Comparison of ENCODE assay signal across 23 cellular contexts in the genomic region with DNA sequence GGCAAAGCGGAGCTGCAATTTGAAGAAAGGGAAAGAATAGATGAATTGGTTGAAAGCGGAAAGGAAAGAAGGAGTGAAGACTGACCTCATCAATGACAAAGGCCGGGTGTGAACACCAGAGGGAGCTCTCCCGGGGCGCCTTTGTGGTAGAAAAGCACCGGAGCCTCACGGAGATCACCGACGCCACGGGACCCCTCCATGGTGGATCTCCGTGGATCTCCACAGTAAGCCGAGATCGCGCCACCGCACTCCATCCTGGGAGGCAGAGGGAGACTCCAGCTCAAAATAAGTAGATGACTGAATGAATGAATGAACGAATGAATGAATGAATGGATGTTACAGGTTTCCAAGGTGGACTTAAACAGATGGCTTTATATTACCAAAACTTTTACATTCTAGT. TPM values are rescaled to one million over a fixed set of nuclear protein-coding genes. Genes with fewer than 3 reads are reported as not detected.
DNase-seq lines count a peak whose midpoint lies in the region; ATAC-seq, FAIRE-seq and TF ChIP-seq lines count a peak whose summit lies in the region.
"Had no signal": no experiment of that assay in that cellular context is flagged by ENCODE, and none has a peak within 500 bp of the region (broad histone marks: within the 10 kb centered on the region; RNA-seq: fewer than 3 reads in every experiment).

No MANE protein-coding gene starts in this region.

- H3K27me3 ChIP-seq in SK-N-SH (ENCODE audit: insufficient read depth), result no peaks in the 10 kb centered on the region
- H3K27me3 ChIP-seq in K562 (ENCODE audit: control insufficient read depth in 2 of 2, insufficient read depth in 2 of 2, low read length in 2 of 2), result no peaks in the 10 kb centered on the region
- H3K27me3 ChIP-seq in neural progenitor cell, result no peaks in the 10 kb centered on the region
- no peaks in the 10 kb centered on the region for H3K27me3 ChIP-seq in Caco-2 (replicated peaks; ENCODE audit: control insufficient read depth, insufficient read depth, low read length)
- H3K27me3 ChIP-seq: adrenal gland, suprapubic skin, uterus had no signal

- peaks cover 2% of the 10 kb centered on the region for H3K27me3 Mint-ChIP-seq in neural progenitor cell (ENCODE audit: insufficient read depth, low read depth)
- no peaks in the 10 kb centered on the region for H3K27me3 Mint-ChIP-seq in activated naive CD8-positive, alpha-beta T cell treated with anti-CD3 and anti-CD28 coated beads for 36 hours
- H3K27me3 Mint-ChIP-seq in Caco-2 (ENCODE audit: insufficient read depth, unreplicated experiment), result no peaks in the 10 kb centered on the region
- H3K27me3 Mint-ChIP-seq: B cell had no signal

- H4K20me1 ChIP-seq in SK-N-SH (ENCODE audit: insufficient read depth) (no peaks in the 10 kb centered on the region), K562 (replicated peaks; ENCODE audit: control insufficient read depth, insufficient read depth, low read length) (no peaks in the 10 kb centered on the region), neural progenitor cell (ENCODE audit: low read depth) (no peaks in the 10 kb centered on the region)

- no peaks in the 10 kb centered on the region for H3K9me2 ChIP-seq in SK-N-SH

- H3K9me3 Mint-ChIP-seq in neural progenitor cell (peaks cover 4% of the 10 kb centered on the region), Caco-2 (ENCODE audit: unreplicated experiment) (no peaks in the 10 kb centered on the region)
- H3K9me3 Mint-ChIP-seq in activated naive CD8-positive, alpha-beta T cell treated with anti-CD3 and anti-CD28 coated beads for 36 hours, result no peaks in the 10 kb centered on the region
- H3K9me3 Mint-ChIP-seq: nephron; stimulated activated effector memory CD8-positive, alpha-beta T cell treated with anti-CD3 and anti-CD28 coated beads, Interleukin-12 subunit alpha, Interleukin-12 subunit beta, amount 100 ng/mL, for 72 hours; T-helper 1 cell treated with Interleukin-12 subunit alpha and Interleukin-12 subunit beta and Interleukin-4 antibody, amounts not matched to agents 30 μg/mL and 1 μg/mL, for 36 hours had no signal

- no peaks in the 10 kb centered on the region for H3K4me1 ChIP-seq in SK-N-SH (ENCODE audit: control insufficient read depth in 1 of 2, insufficient read depth in 2 of 2, low read depth in 1 of 2, low read length in 1 of 2)
- no peaks in the 10 kb centered on the region; a peak in 1 of 5 replicates for H3K4me1 ChIP-seq in K562 (replicated peaks in 1 of 2; ENCODE audit: control insufficient read depth in 2 of 2, insufficient read depth in 2 of 2, low read length in 2 of 2)
- H3K4me1 ChIP-seq in neural progenitor cell, result peaks cover 5% of the 10 kb centered on the region
- no peaks in the 10 kb centered on the region for H3K4me1 ChIP-seq in Caco-2
- H3K4me1 ChIP-seq: adrenal gland, HAP-1, suprapubic skin, uterus had no signal

- no peak overlapping the region for H3K27ac Mint-ChIP-seq in neural progenitor cell
- H3K27ac Mint-ChIP-seq in activated naive CD8-positive, alpha-beta T cell treated with anti-CD3 and anti-CD28 coated beads for 36 hours, result no peak overlapping the region
- no peak overlapping the region for H3K27ac Mint-ChIP-seq in Caco-2 (ENCODE audit: unreplicated experiment)
- H3K27ac Mint-ChIP-seq: B cell; nephron; stimulated activated effector memory CD8-positive, alpha-beta T cell treated with anti-CD3 and anti-CD28 coated beads, Interleukin-12 subunit alpha, Interleukin-12 subunit beta, amount 100 ng/mL, for 72 hours; T-helper 1 cell treated with Interleukin-12 subunit alpha and Interleukin-12 subunit beta and Interleukin-4 antibody, amounts not matched to agents 30 μg/mL and 1 μg/mL, for 36 hours had no signal

- TF ChIP-seq RAD21 in SK-N-SH (IDR thresholded peaks at IDR 0.05; ENCODE audit: low read length), result no peak
- no peak for TF ChIP-seq RAD21 in K562 (CRISPR knock-in tag; conservative IDR thresholded peaks at IDR 0.05 in 1 of 2, IDR thresholded peaks at IDR 0.05 in 1 of 2)

- H3K4me1 Mint-ChIP-seq in neural progenitor cell (peaks cover 6% of the 10 kb centered on the region), Caco-2 (ENCODE audit: low read depth, unreplicated experiment) (no peaks in the 10 kb centered on the region)
- peaks cover 8% of the 10 kb centered on the region for H3K4me1 Mint-ChIP-seq in activated naive CD8-positive, alpha-beta T cell treated with anti-CD3 and anti-CD28 coated beads for 36 hours
- H3K4me1 Mint-ChIP-seq: nephron had no signal

- in situ Hi-C loops in K562 (cut with MboI), result no loop called here

- H3K9me3 ChIP-seq in SK-N-SH (no peaks in the 10 kb centered on the region), K562 (replicated peaks; ENCODE audit: control insufficient read depth, insufficient read depth, low read depth, low read length) (no peaks in the 10 kb centered on the region), neural progenitor cell (ENCODE audit: low read depth) (no peaks in the 10 kb centered on the region), Caco-2 (no peaks in the 10 kb centered on the region)
- H3K9me3 ChIP-seq: adrenal gland, HAP-1, suprapubic skin, uterus had no signal

- H3K4me3 Mint-ChIP-seq in neural progenitor cell (no peak overlapping the region), Caco-2 (ENCODE audit: unreplicated experiment) (no peak overlapping the region)
- no peak overlapping the region for H3K4me3 Mint-ChIP-seq in activated naive CD8-positive, alpha-beta T cell treated with anti-CD3 and anti-CD28 coated beads for 36 hours
- H3K4me3 Mint-ChIP-seq: B cell; nephron; stimulated activated effector memory CD8-positive, alpha-beta T cell treated with anti-CD3 and anti-CD28 coated beads, Interleukin-12 subunit alpha, Interleukin-12 subunit beta, amount 100 ng/mL, for 72 hours; T-helper 1 cell treated with Interleukin-12 subunit alpha and Interleukin-12 subunit beta and Interleukin-4 antibody, amounts not matched to agents 30 μg/mL and 1 μg/mL, for 36 hours had no signal

- ATAC-seq in SK-N-SH treated with all-trans-retinoic acid at 6 μM for 48 hours (no peak), K562 (no peak), esophagus mucosa (no peak)
- ATAC-seq: left cardiac atrium; stimulated activated effector memory CD8-positive, alpha-beta T cell treated with anti-CD3 and anti-CD28 coated beads, Interleukin-12 subunit alpha, Interleukin-12 subunit beta, amount 100 ng/mL, for 72 hours had no signal

- H2AFZ ChIP-seq in SK-N-SH (ENCODE audit: low read depth), result no peak overlapping the region
- H2AFZ ChIP-seq in K562 (ENCODE audit: low read depth, low read length), result no peak overlapping the region
- H2AFZ ChIP-seq in neural progenitor cell (replicated peaks), result no peak overlapping the region

- H3F3A ChIP-seq in SK-N-SH (replicated peaks; ENCODE audit: insufficient read depth) (no peaks in the 10 kb centered on the region), neural progenitor cell (ENCODE audit: low read depth) (no peaks in the 10 kb centered on the region)

- H3K4me3 ChIP-seq in SK-N-SH (ENCODE audit: low read depth in 2 of 2, low read length in 1 of 2), result no peak overlapping the region
- no peak overlapping the region for H3K4me3 ChIP-seq in NB4 (ENCODE audit: low read depth, low read length)
- H3K4me3 ChIP-seq in K562, result no peak overlapping the region
- H3K4me3 ChIP-seq in neural progenitor cell, result no peak overlapping the region
- no peak overlapping the region for H3K4me3 ChIP-seq in Caco-2 (ENCODE audit: low read depth, low read length)
- H3K4me3 ChIP-seq: adrenal gland, HAP-1, suprapubic skin, uterus had no signal

- H3K4me2 ChIP-seq in SK-N-SH (no peak overlapping the region), K562 (ENCODE audit: insufficient read depth, low read length) (no peak overlapping the region), neural progenitor cell (no peak overlapping the region)

- POLR2A ChIA-PET in SK-N-SH (lab: Yijun Ruan, JAX) (no interaction called here), K562 (lab: Yijun Ruan, JAX) (interaction anchor here (0.8 kb wide), 1 partner anchor 10 kb away, joined by 3 read pairs; no protein-coding TSS in a partner anchor), Caco-2 (lab: Charles Lee) (no interaction called here)

- H3K9ac ChIP-seq in SK-N-SH, result no peak overlapping the region
- H3K9ac ChIP-seq in K562 (ENCODE audit: insufficient read depth in 1 of 2, low read depth in 2 of 2, low read length in 2 of 2), result no peak overlapping the region
- no peak overlapping the region for H3K9ac ChIP-seq in neural progenitor cell

- no peak for TF ChIP-seq POLR2A in NB4 (IDR thresholded peaks at IDR 0.05; ENCODE audit: extremely low read depth, insufficient read length)
- no peak for TF ChIP-seq POLR2A in K562 (conservative IDR thresholded peaks at IDR 0.05)

- TF ChIP-seq EP300 in SK-N-SH (IDR thresholded peaks at IDR 0.05; ENCODE audit: borderline replicate concordance in 1 of 2, low read depth in 1 of 2, low read length in 1 of 2) (no peak), K562 (IDR thresholded peaks at IDR 0.05; ENCODE audit: low read length) (no peak)

- H3K36me3 ChIP-seq in SK-N-SH (replicated peaks in 1 of 2; ENCODE audit: control insufficient read depth in 1 of 2, insufficient read depth in 2 of 2, low read length in 1 of 2), result no peaks in the 10 kb centered on the region
- no peaks in the 10 kb centered on the region for H3K36me3 ChIP-seq in K562 (ENCODE audit: control insufficient read depth, insufficient read depth, low read length)
- H3K36me3 ChIP-seq in neural progenitor cell, result no peaks in the 10 kb centered on the region
- no peaks in the 10 kb centered on the region; the same call in 1 of the 2 replicates for H3K36me3 ChIP-seq in Caco-2 (ENCODE audit: control insufficient read depth, insufficient read depth, low read length)
- H3K36me3 ChIP-seq: adrenal gland, HAP-1, suprapubic skin, uterus had no signal

- H3K27ac ChIP-seq in SK-N-SH (ENCODE audit: low read depth in 2 of 2, low read length in 1 of 2) (no peak overlapping the region), K562 (ENCODE audit: extremely low read depth, low read depth, low read length) (no peak overlapping the region), neural progenitor cell (no peak overlapping the region)
- H3K27ac ChIP-seq: adrenal gland, suprapubic skin, uterus had no signal

- no TSS peak for BruUV-seq in K562 (replicated peaks; lab: Mats Ljungman, UMichigan)
- BruUV-seq in Caco-2 (replicated peaks; lab: Mats Ljungman, UMichigan), result no TSS peak

- no peaks in the 10 kb centered on the region for H3K9me1 ChIP-seq in K562 (ENCODE audit: control insufficient read depth, insufficient read depth, low read length)

- intact Hi-C loops in K562 (cut with micrococcal nuclease), result no loop called here
- intact Hi-C loops in Caco-2 (cut with micrococcal nuclease; ENCODE audit: unreplicated experiment), result no loop called here

- DNase-seq in SK-N-SH (no peak), NB4 (ENCODE audit: low read depth) (no peak), K562 (ENCODE audit: extremely low read depth in 1 of 4, low spot score in 3 of 4) (no peak), neural progenitor cell (ENCODE audit: low spot score) (no peak), Caco-2 (no peak)
- DNase-seq in activated naive CD8-positive, alpha-beta T cell treated with anti-CD3 and anti-CD28 coated beads for 36 hours, result no peak
- DNase-seq: 8988T, activated gamma-delta T cell treated with Interleukin-2 at 50 U/mL for 16 hours, activated T-cell treated with anti-CD3 and anti-CD28 coated beads for 4 hours, adrenal gland, left cardiac atrium, NCI-H1105 treated with DMSO at 0.1 percent for 48 hours, NCI-H510A treated with DMSO at 0.1 percent for 48 hours, SHP77 treated with DMSO at 0.1 percent for 48 hours, uterus had no signal

- H3K36me3 Mint-ChIP-seq in neural progenitor cell (no peaks in the 10 kb centered on the region), Caco-2 (ENCODE audit: insufficient read depth, unreplicated experiment) (peaks cover 7% of the 10 kb centered on the region)
- H3K36me3 Mint-ChIP-seq in activated naive CD8-positive, alpha-beta T cell treated with anti-CD3 and anti-CD28 coated beads for 36 hours, result peaks cover 7% of the 10 kb centered on the region
- H3K36me3 Mint-ChIP-seq: stimulated activated effector memory CD8-positive, alpha-beta T cell treated with anti-CD3 and anti-CD28 coated beads, Interleukin-12 subunit alpha, Interleukin-12 subunit beta, amount 100 ng/mL, for 72 hours had no signal

- TF ChIP-seq CTCF in SK-N-SH (IDR thresholded peaks at IDR 0.05) (peak; percentile 31; the same call in 1 of the 2 replicates), NB4 (IDR thresholded peaks at IDR 0.05; ENCODE audit: low read depth, low read length) (peak; percentile 2), K562 (IDR thresholded peaks at IDR 0.05 in 2 of 3, conservative IDR thresholded peaks at IDR 0.05 in 1 of 3; ENCODE audit: insufficient read depth in 2 of 3, low read depth in 1 of 3, low read length in 3 of 3) (0 out of 6 replicates have a peak, but pooled peaks of 1 of the 3 experiments have one; percentile 35), neural progenitor cell (IDR thresholded peaks at IDR 0.05) (peak; percentile 26), Caco-2 (IDR thresholded peaks at IDR 0.05; ENCODE audit: insufficient read depth in 1 of 2, low read depth in 1 of 2, low read length in 1 of 2, severe bottlenecking in 1 of 2, unreplicated experiment in 1 of 2) (peak in 1 of 2 experiments; percentile 12)

- WGBS in SK-N-SH (ENCODE audit: low lambda C conversion rate), result 82% methylated on average over 16 of the region's 16 CpGs
- WGBS in K562 (ENCODE audit: insufficient coverage, low coverage, missing lambda C conversion rate), result 77% methylated on average over 7 of the region's 16 CpGs

- H3K79me2 ChIP-seq in SK-N-SH (ENCODE audit: insufficient read depth) (no peaks in the 10 kb centered on the region), K562 (ENCODE audit: control insufficient read depth, insufficient read depth, low read length) (no peaks in the 10 kb centered on the region), neural progenitor cell (ENCODE audit: low read depth) (no peaks in the 10 kb centered on the region)

- FAIRE-seq in K562 (lab: Jason Lieb, UNC), result no peak

- CTCF ChIA-PET in SK-N-SH (lab: Yijun Ruan, JAX), result interaction anchor here (0.9 kb wide), 1 partner anchor 15 kb away, joined by 3 read pairs; no protein-coding TSS in a partner anchor
- CTCF ChIA-PET in K562 (lab: Yijun Ruan, JAX; ENCODE audit: low intra/inter-chr PET ratio), result no interaction called here
- CTCF ChIA-PET in Caco-2 (lab: Charles Lee), result no interaction called here

RNA-seq across cellular contexts. Expression of a gene that starts 25.0 kb away (rescaled TPM):
- polyA plus RNA-seq in SK-N-SH (2012; rRNA removed) (0.31 and 0.41 TPM in 2 replicates), K562 (2011; rRNA removed) (6.8 and 8.7 TPM in 2 replicates), K562 (2014; fragmentation: Illumina TruSeq; extraction: Trizol) (9.9 and 10.5 TPM in 2 replicates), K562 (2014; fragmentation: Nextera tagmentation; extraction: Ambion mirVana) (1 to 10 TPM; 1.3 to 1.5 TPM), K562 (2014; rRNA removed) (5.1 and 6.0 TPM in 2 replicates)
- polyA plus RNA-seq in SK-N-SH (2012; cell fraction: cytosol; rRNA removed), result 0.73 and 0.84 TPM in 2 replicates
- polyA plus RNA-seq in SK-N-SH (2012; cell fraction: nucleus; rRNA removed), result 0.12 and 0.17 TPM in 2 replicates
- 2.5 and 7.3 TPM in 2 replicates for total RNA-seq in K562 (2011; cell fraction: chromatin; rRNA removed; ENCODE audit: low replicate concordance)
- 1.3 and 2.4 TPM in 2 replicates for total RNA-seq in K562 (2011; cell fraction: nucleolus; rRNA removed)
- total RNA-seq in K562 (2011; cell fraction: nucleoplasm; rRNA removed), result 4.3 and 6.6 TPM in 2 replicates
- total RNA-seq in K562 (2014; rRNA removed) (6.0 and 8.3 TPM in 2 replicates), K562 (2014; rRNA removed; fragmentation: Illumina TruSeq; extraction: Trizol) (9.1 and 9.6 TPM in 2 replicates), K562 (2015; rRNA removed; fragmentation: Illumina TruSeq; extraction: Trizol) (7.8 and 9.5 TPM in 2 replicates), K562 (2021) (5.0 and 6.6 TPM in 2 replicates), neural progenitor cell (ENCODE audit: low replicate concordance) (4.3 and 6.0 TPM in 2 replicates), esophagus mucosa (1.4 TPM), Caco-2 (2022) (14.8 and 16.1 TPM in 2 replicates)
- polyA plus RNA-seq in K562 (2011; cell fraction: cytosol; rRNA removed), result 2.9 and 4.4 TPM in 2 replicates
- polyA plus RNA-seq in K562 (2011; cell fraction: nucleus; rRNA removed), result 1.4 and 1.7 TPM in 2 replicates
- polyA plus RNA-seq in K562 (2012), result 6.9 and 16.9 TPM in 2 replicates
- polyA minus RNA-seq in K562 (2011; rRNA and poly(A)+ RNA removed), result 5.0 and 5.8 TPM in 2 replicates
- polyA minus RNA-seq in K562 (2011; cell fraction: cytosol; rRNA and poly(A)+ RNA removed), result 2.4 and 3.2 TPM in 2 replicates
- 1.5 and 2.7 TPM in 2 replicates for polyA minus RNA-seq in K562 (2011; cell fraction: nucleus; rRNA and poly(A)+ RNA removed)
- total RNA-seq in activated naive CD8-positive, alpha-beta T cell treated with anti-CD3 and anti-CD28 coated beads for 36 hours, result 1 to 10 TPM; 8.2 to 9.6 TPM
